12 cellular contexts compared by ENCODE assay signal in the genomic region with DNA sequence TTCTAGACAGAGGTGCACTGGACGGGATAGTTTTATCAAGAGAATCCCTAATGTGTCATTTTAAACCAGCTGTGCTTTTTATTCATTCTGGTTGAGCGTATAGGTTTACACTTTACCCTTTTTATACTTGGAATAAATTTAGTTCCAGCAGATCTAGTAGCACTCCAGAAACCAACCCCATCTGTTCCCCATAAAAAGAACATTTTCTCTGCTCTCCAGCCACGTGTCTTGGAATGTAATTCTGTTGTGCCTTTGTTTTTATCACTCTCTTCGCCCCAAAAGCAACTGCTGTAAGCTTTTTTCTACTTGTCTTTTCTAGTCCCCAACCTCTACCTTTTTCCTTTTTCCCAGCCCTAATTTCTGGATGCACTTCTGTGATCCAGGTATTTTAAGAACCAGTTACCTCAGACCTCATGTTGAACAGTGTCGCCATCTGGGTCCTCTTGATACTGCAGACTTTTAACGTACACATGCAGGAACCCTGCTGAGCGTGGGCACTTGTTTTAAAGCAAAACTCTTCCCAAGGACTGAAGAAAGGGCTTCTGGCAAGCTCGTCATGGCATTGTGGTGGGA.
"Had no signal": no experiment of that assay in that cellular context is flagged by ENCODE, and none has a peak within 500 bp of the region (broad histone marks: within the 10 kb centered on the region; RNA-seq: fewer than 3 reads in every experiment).

No MANE protein-coding gene starts in this region.

- H3K4me2 ChIP-seq: hepatocyte, smooth muscle cell had no signal

- H3K4me1 ChIP-seq: breast epithelium, right atrium auricular region had no signal

- H3K4me3 ChIP-seq: breast epithelium, hepatocyte, right atrium auricular region, smooth muscle cell, tibial nerve had no signal

- H3K36me3 ChIP-seq: breast epithelium, right atrium auricular region had no signal

- H3K79me2 ChIP-seq: hepatocyte had no signal

- H2AFZ ChIP-seq: hepatocyte had no signal

- ATAC-seq: activated CD4-positive, CD25-positive, alpha-beta regulatory T cell treated with anti-CD3 and anti-CD28 coated beads, Interleukin-2, amount 50 U/mL, for 24 hours; activated T-cell treated with anti-CD3 and anti-CD28 coated beads, Interleukin-2, amount 50 U/mL, for 4 hours had no signal

- H3K27me3 ChIP-seq: breast epithelium, hepatocyte, right atrium auricular region, tibial nerve had no signal

- H3K9me3 ChIP-seq: breast epithelium, right atrium auricular region, tibial nerve had no signal

- DNase-seq: activated CD4-positive, alpha-beta T cell treated with anti-CD3 and anti-CD28 coated beads, Interleukin-2, amount 50 U/mL, for 48 hours; activated naive CD8-positive, alpha-beta T cell treated with anti-CD3 and anti-CD28 coated beads, Interleukin-2, amount 10 ng/mL, durations not matched to agents 7 days and 5 days; activated T-cell treated with anti-CD3 and anti-CD28 coated beads, Interleukin-2, amount 50 U/mL, for 4 hours; kidney glomerular epithelial cell; mesendoderm; SW 1271 had no signal

- H3K27ac ChIP-seq: breast epithelium, hepatocyte, right atrium auricular region had no signal
